ENCODE assay signal across 18 cellular contexts in genomic region chr12:54128466-54128865, GRCh38.
DNase-seq lines count a peak whose midpoint lies in the region; ATAC-seq and TF ChIP-seq lines count a peak whose summit lies in the region.
"Had no signal": no experiment of that assay in that cellular context is flagged by ENCODE, and none has a peak within 500 bp of the region (broad histone marks: within the 10 kb centered on the region; RNA-seq: fewer than 3 reads in every experiment).

No MANE protein-coding gene starts in this region.

- ATAC-seq in GM19351 (IDR thresholded peaks at IDR 0.05; ENCODE audit: unreplicated experiment) = no peak
- no peak for ATAC-seq in aorta (ENCODE audit: low FRiP score)
- ATAC-seq: K562 had no signal

- H3K9me3 ChIP-seq in breast epithelium (no peaks in the 10 kb centered on the region), esophagus squamous epithelium (no peaks in the 10 kb centered on the region), SK-N-SH (no peaks in the 10 kb centered on the region), aorta (ENCODE audit: control insufficient read depth, low read length) (no peaks in the 10 kb centered on the region)

- H2AFZ ChIP-seq in SK-N-SH (ENCODE audit: low read depth) = no peak overlapping the region
- H2AFZ ChIP-seq: PC-9 had no signal

- H3K9ac ChIP-seq in SK-N-SH = no peak overlapping the region

- CTCF ChIA-PET in MCF 10A (lab: Yijun Ruan, JAX) = interaction anchor here (1.7 kb wide), 1 partner anchor 11 kb away, joined by 7 read pairs; no protein-coding TSS in a partner anchor
- CTCF ChIA-PET in SK-N-SH (lab: Yijun Ruan, JAX) = interaction anchor here (1.5 to 2.7 kb wide), 4 partner anchors 64 to 95 kb away, joined by 3 to 15 read pairs (median 4); partner anchors contain the start of gene HOXC5

- H3K27ac Mint-ChIP-seq in MCF 10A (ENCODE audit: low read depth, unreplicated experiment) (peak overlapping the region; percentile 68), neural crest cell (ENCODE audit: unreplicated experiment) (no peak overlapping the region)

- no peak for TF ChIP-seq EP300 in SK-N-SH (IDR thresholded peaks at IDR 0.05; ENCODE audit: borderline replicate concordance in 1 of 2, low read depth in 1 of 2, low read length in 1 of 2)

- intact Hi-C loops in MCF 10A (cut with micrococcal nuclease) = no loop called here
- intact Hi-C loops in breast epithelium (cut with DNase I; ENCODE audit: low total_unique reads) = no loop called here
- intact Hi-C loops in esophagus squamous epithelium (cut with DNase I) = no loop called here
- intact Hi-C loops in aorta (cut with DNase I) = loop anchor here in 1 of 2 donors (5.0 kb wide), 1 partner anchor 96 kb away; the partner anchor contains the start of gene HOXC5

- POLR2A ChIA-PET in MCF 10A (lab: Yijun Ruan, JAX) = interaction anchor here (0.6 to 0.7 kb wide), 3 partner anchors 63 to 460 kb away, joined by 3 read pairs; no protein-coding TSS in a partner anchor
- POLR2A ChIA-PET in SK-N-SH (lab: Yijun Ruan, JAX) = no interaction called here

- no peaks in the 10 kb centered on the region for H3F3A ChIP-seq in SK-N-SH (replicated peaks; ENCODE audit: insufficient read depth)

- H3K4me3 ChIP-seq in breast epithelium = no peak overlapping the region
- no peak overlapping the region for H3K4me3 ChIP-seq in esophagus squamous epithelium
- H3K4me3 ChIP-seq in SK-N-SH (ENCODE audit: low read depth in 2 of 2, low read length in 1 of 2) = no peak overlapping the region
- H3K4me3 ChIP-seq in aorta (ENCODE audit: low read length in 2 of 2) = no peak overlapping the region
- H3K4me3 ChIP-seq: K562, PC-9 had no signal

- no peaks in the 10 kb centered on the region for H4K20me1 ChIP-seq in SK-N-SH (ENCODE audit: insufficient read depth)

- H3K9me3 Mint-ChIP-seq in MCF 10A (ENCODE audit: unreplicated experiment) (no peaks in the 10 kb centered on the region), neural crest cell (no peaks in the 10 kb centered on the region)

- 51 to 80% methylated on average over 1 to 2 of the region's 2 CpGs for WGBS in esophagus squamous epithelium, 2 donors
- WGBS in SK-N-SH (ENCODE audit: low lambda C conversion rate) = 95% methylated on average over 2 of the region's 2 CpGs
- WGBS in aorta, 2 donors = 49 to 56% methylated on average over 2 of the region's 2 CpGs

- peaks cover 15% of the 10 kb centered on the region; the same call in 1 of the 2 replicates for H3K79me2 ChIP-seq in SK-N-SH (ENCODE audit: insufficient read depth)

- BruUV-seq in MCF 10A (replicated peaks; lab: Mats Ljungman, UMichigan) = no TSS peak

- H3K4me1 ChIP-seq in breast epithelium = no peaks in the 10 kb centered on the region
- H3K4me1 ChIP-seq in esophagus squamous epithelium = peaks cover 0 to 56% (median 13%) of the 10 kb centered on the region in 3 donors
- peaks cover 7 to 25% of the 10 kb centered on the region in 2 experiments; a peak in 3 of 4 replicates for H3K4me1 ChIP-seq in SK-N-SH (ENCODE audit: control insufficient read depth in 1 of 2, insufficient read depth in 2 of 2, low read depth in 1 of 2, low read length in 1 of 2)
- H3K4me1 ChIP-seq in aorta (ENCODE audit: control insufficient read depth in 1 of 2, insufficient read depth in 2 of 2, low read length in 2 of 2) = no peaks in the 10 kb centered on the region

- H3K36me3 Mint-ChIP-seq in MCF 10A (ENCODE audit: insufficient read depth, unreplicated experiment) = peaks cover 20% of the 10 kb centered on the region
- no peaks in the 10 kb centered on the region for H3K36me3 Mint-ChIP-seq in neural crest cell (ENCODE audit: low read depth)

- H3K4me3 Mint-ChIP-seq in MCF 10A (ENCODE audit: unreplicated experiment) (peak overlapping the region; percentile 86), neural crest cell (peak overlapping the region; percentile 66)

- H3K27me3 Mint-ChIP-seq in MCF 10A (ENCODE audit: insufficient read depth, unreplicated experiment) = no peaks in the 10 kb centered on the region
- peaks cover 100% of the 10 kb centered on the region for H3K27me3 Mint-ChIP-seq in neural crest cell (ENCODE audit: low read depth)

- TF ChIP-seq RAD21 in SK-N-SH (IDR thresholded peaks at IDR 0.05; ENCODE audit: low read length) = no peak

- H3K27ac ChIP-seq in breast epithelium (no peak overlapping the region), esophagus squamous epithelium (peak overlapping the region in 3 of 4 donors; percentile 88 to 90 (median 90)), SK-N-SH (ENCODE audit: low read depth in 2 of 2, low read length in 1 of 2) (no peak overlapping the region), aorta (ENCODE audit: low read depth in 1 of 2, low read length in 2 of 2) (no peak overlapping the region)
- H3K27ac ChIP-seq: HL-60, PC-9 had no signal

- no peak for TF ChIP-seq CTCF in MCF 10A (IDR thresholded peaks at IDR 0.05; ENCODE audit: unreplicated experiment)
- TF ChIP-seq CTCF in breast epithelium (IDR thresholded peaks at IDR 0.05) = no peak
- TF ChIP-seq CTCF in esophagus squamous epithelium (IDR thresholded peaks at IDR 0.05) = no peak
- no peak for TF ChIP-seq CTCF in neural crest cell (conservative IDR thresholded peaks at IDR 0.05)
- no peak for TF ChIP-seq CTCF in SK-N-SH (IDR thresholded peaks at IDR 0.05)

- no peak for TF ChIP-seq POLR2A in breast epithelium (IDR thresholded peaks at IDR 0.05)
- TF ChIP-seq POLR2A in esophagus squamous epithelium (IDR thresholded peaks at IDR 0.05) = no peak

- H3K4me1 Mint-ChIP-seq in MCF 10A (ENCODE audit: insufficient read depth, unreplicated experiment) (peaks cover 13% of the 10 kb centered on the region), neural crest cell (peaks cover 26% of the 10 kb centered on the region)

- H3K36me3 ChIP-seq in breast epithelium = no peaks in the 10 kb centered on the region
- peaks cover 0 to 6% (median 0%) of the 10 kb centered on the region in 3 donors for H3K36me3 ChIP-seq in esophagus squamous epithelium
- peaks cover 0 to 7% of the 10 kb centered on the region in 2 experiments for H3K36me3 ChIP-seq in SK-N-SH (replicated peaks in 1 of 2; ENCODE audit: control insufficient read depth in 1 of 2, insufficient read depth in 2 of 2, low read length in 1 of 2)
- peaks cover 0 to 2% of the 10 kb centered on the region in 2 donors for H3K36me3 ChIP-seq in aorta (ENCODE audit: control insufficient read depth in 1 of 2, insufficient read depth in 2 of 2, low read length in 1 of 2)

- H3K27me3 ChIP-seq in breast epithelium (no peaks in the 10 kb centered on the region), esophagus squamous epithelium (peaks cover 0 to 22% (median 1%) of the 10 kb centered on the region in 4 donors), SK-N-SH (ENCODE audit: insufficient read depth) (no peaks in the 10 kb centered on the region), aorta (ENCODE audit: control insufficient read depth in 1 of 2, insufficient read depth in 2 of 2, low read length in 1 of 2) (no peaks in the 10 kb centered on the region)

- H3K9me2 ChIP-seq in SK-N-SH = no peaks in the 10 kb centered on the region

- DNase-seq in MCF 10A (ENCODE audit: unreplicated experiment) (no peak), breast epithelium (ENCODE audit: low spot score in 2 of 2) (no peak), esophagus squamous epithelium (lab: John Stamatoyannopoulos, UW) (no peak), neural crest cell (ENCODE audit: low read depth, low spot score) (no peak), SK-N-SH (no peak), NCI-H345 (lab: John Stamatoyannopoulos, UW) (no peak), aorta (no peak)
- DNase-seq: 8988T, C1 segment of cervical spinal cord, EL, NCI-H1048, NCI-H1694, NCI-H2107, NCI-H69, PC-9 had no signal

- H3K4me2 ChIP-seq in SK-N-SH = no peak overlapping the region
- H3K4me2 ChIP-seq: PC-9 had no signal

TF ChIP-seq in SK-N-SH, 30 proteins besides CTCF, POLR2A, EP300 and RAD21 (continues in another document):
- no peak for TF ChIP-seq TCF12 (IDR thresholded peaks at IDR 0.05)
- no peak for TF ChIP-seq USF1 (IDR thresholded peaks at IDR 0.05; ENCODE audit: borderline replicate concordance, low read depth)
- no peak for TF ChIP-seq SIN3A (IDR thresholded peaks at IDR 0.05; ENCODE audit: borderline replicate concordance, low read depth, low read length)
- no peak for TF ChIP-seq RFX5 (IDR thresholded peaks at IDR 0.05; ENCODE audit: low read length)
- no peak for TF ChIP-seq SMC3 (IDR thresholded peaks at IDR 0.05; ENCODE audit: low read depth, low read length)
- TF ChIP-seq MAX (IDR thresholded peaks at IDR 0.05; ENCODE audit: low read depth) = no peak
- no peak for TF ChIP-seq IRF3 (IDR thresholded peaks at IDR 0.05; ENCODE audit: low read depth, low read length)
- TF ChIP-seq MEF2A (IDR thresholded peaks at IDR 0.05; ENCODE audit: borderline replicate concordance, low read depth) = no peak
- no peak for TF ChIP-seq JUND (IDR thresholded peaks at IDR 0.05)
- no peak for TF ChIP-seq RXRA (IDR thresholded peaks at IDR 0.05; ENCODE audit: borderline replicate concordance, low read depth)
- no peak for TF ChIP-seq TEAD4 (IDR thresholded peaks at IDR 0.05; ENCODE audit: borderline replicate concordance, insufficient read depth)
- TF ChIP-seq USF2 (IDR thresholded peaks at IDR 0.05; ENCODE audit: borderline replicate concordance, low read depth, low read length) = no peak

Comparison
In these comparisons a context has a peak if more than half of its experiments do, and no peak if none do; other contexts are left out.
1. H3K27ac ChIP-seq: peak in esophagus squamous epithelium (3 of 4); none in breast epithelium (0 of 2), SK-N-SH (0 of 2) and aorta (0 of 2).